Comparison of ENCODE assay signal across 8 cellular contexts in genomic region chr9:96327694-96328352, GRCh38.
DNase-seq lines count a peak whose midpoint lies in the region; ATAC-seq and TF ChIP-seq lines count a peak whose summit lies in the region.

No MANE protein-coding gene starts in this region.

- no peak overlapping the region for H3K27ac ChIP-seq in BLaER1
- H3K27ac ChIP-seq in neutrophil: no peak overlapping the region

- H3K4me3 ChIP-seq in BLaER1: no peak overlapping the region
- H3K4me3 ChIP-seq in neutrophil (ENCODE audit: low read depth in 1 of 2, low read length in 1 of 2): no peak overlapping the region

- peak; percentile 46 for TF ChIP-seq CTCF in neutrophil (IDR thresholded peaks at IDR 0.05)

- H3K27me3 ChIP-seq in BLaER1 (no peaks in the 10 kb centered on the region), neutrophil (no peaks in the 10 kb centered on the region)

- H3K9ac ChIP-seq in BLaER1: 0 out of 2 replicates have a peak overlapping the region, but pooled peaks have one; percentile 29

- no peaks in the 10 kb centered on the region for H4K20me1 ChIP-seq in BLaER1

- ATAC-seq in GM18502 (IDR thresholded peaks at IDR 0.05; ENCODE audit: poor library complexity, unreplicated experiment) (peak; percentile 48), GM18505 (IDR thresholded peaks at IDR 0.05; ENCODE audit: unreplicated experiment) (no peak), HG03378 (IDR thresholded peaks at IDR 0.05; ENCODE audit: unreplicated experiment) (no peak)

- peak; percentile 29 for DNase-seq in NCI-H226
- DNase-seq in activated T-cell treated with anti-CD3 and anti-CD28 coated beads for 4 hours: peak; percentile 46
- peak; percentile 48 for DNase-seq in fibroblast of the conjunctiva (ENCODE audit: low read depth)

- H3K36me3 ChIP-seq in BLaER1 (no peaks in the 10 kb centered on the region), neutrophil (no peaks in the 10 kb centered on the region)

- H3K4me1 ChIP-seq in BLaER1 (peaks cover 10% of the 10 kb centered on the region), neutrophil (ENCODE audit: control insufficient read depth in 1 of 2, insufficient read depth in 1 of 2, low read depth in 1 of 2, low read length in 1 of 2) (no peaks in the 10 kb centered on the region)

- peak overlapping the region; percentile 62 for H3K4me2 ChIP-seq in BLaER1

- no peak for TF ChIP-seq POLR2A in GM18505 (IDR thresholded peaks at IDR 0.05; ENCODE audit: borderline replicate concordance, extremely low read depth, insufficient read depth, insufficient read length)

- H3K9me3 ChIP-seq in BLaER1 (no peaks in the 10 kb centered on the region), neutrophil (no peaks in the 10 kb centered on the region)
